1 cellular context compared by ENCODE assay signal in the genomic region with DNA sequence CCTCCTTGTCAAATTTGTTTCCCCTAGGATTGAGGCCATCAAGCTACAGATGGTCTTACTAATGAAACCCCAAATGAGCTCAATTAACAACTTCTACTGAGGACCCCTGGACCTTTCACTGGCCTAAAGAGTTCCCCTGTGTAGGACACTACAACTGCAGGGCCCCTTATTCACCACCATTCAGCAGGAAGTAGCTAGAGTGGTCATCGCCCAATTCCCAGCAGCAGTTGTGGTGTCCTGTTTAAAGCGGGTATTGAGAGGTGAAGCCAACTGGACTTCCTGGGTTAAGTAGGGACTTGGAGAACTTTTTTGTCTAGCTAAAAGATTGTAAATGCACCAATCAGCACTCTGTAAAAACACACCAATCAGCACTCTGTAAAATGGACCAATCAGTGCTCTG.
TF ChIP-seq lines count a peak whose summit lies in the region.

No MANE protein-coding gene starts in this region.

TF ChIP-seq in GM23338, 12 proteins besides CTCF, POLR2A, EP300 and RAD21 (continued from another document):
- TF ChIP-seq, protein P1, sequence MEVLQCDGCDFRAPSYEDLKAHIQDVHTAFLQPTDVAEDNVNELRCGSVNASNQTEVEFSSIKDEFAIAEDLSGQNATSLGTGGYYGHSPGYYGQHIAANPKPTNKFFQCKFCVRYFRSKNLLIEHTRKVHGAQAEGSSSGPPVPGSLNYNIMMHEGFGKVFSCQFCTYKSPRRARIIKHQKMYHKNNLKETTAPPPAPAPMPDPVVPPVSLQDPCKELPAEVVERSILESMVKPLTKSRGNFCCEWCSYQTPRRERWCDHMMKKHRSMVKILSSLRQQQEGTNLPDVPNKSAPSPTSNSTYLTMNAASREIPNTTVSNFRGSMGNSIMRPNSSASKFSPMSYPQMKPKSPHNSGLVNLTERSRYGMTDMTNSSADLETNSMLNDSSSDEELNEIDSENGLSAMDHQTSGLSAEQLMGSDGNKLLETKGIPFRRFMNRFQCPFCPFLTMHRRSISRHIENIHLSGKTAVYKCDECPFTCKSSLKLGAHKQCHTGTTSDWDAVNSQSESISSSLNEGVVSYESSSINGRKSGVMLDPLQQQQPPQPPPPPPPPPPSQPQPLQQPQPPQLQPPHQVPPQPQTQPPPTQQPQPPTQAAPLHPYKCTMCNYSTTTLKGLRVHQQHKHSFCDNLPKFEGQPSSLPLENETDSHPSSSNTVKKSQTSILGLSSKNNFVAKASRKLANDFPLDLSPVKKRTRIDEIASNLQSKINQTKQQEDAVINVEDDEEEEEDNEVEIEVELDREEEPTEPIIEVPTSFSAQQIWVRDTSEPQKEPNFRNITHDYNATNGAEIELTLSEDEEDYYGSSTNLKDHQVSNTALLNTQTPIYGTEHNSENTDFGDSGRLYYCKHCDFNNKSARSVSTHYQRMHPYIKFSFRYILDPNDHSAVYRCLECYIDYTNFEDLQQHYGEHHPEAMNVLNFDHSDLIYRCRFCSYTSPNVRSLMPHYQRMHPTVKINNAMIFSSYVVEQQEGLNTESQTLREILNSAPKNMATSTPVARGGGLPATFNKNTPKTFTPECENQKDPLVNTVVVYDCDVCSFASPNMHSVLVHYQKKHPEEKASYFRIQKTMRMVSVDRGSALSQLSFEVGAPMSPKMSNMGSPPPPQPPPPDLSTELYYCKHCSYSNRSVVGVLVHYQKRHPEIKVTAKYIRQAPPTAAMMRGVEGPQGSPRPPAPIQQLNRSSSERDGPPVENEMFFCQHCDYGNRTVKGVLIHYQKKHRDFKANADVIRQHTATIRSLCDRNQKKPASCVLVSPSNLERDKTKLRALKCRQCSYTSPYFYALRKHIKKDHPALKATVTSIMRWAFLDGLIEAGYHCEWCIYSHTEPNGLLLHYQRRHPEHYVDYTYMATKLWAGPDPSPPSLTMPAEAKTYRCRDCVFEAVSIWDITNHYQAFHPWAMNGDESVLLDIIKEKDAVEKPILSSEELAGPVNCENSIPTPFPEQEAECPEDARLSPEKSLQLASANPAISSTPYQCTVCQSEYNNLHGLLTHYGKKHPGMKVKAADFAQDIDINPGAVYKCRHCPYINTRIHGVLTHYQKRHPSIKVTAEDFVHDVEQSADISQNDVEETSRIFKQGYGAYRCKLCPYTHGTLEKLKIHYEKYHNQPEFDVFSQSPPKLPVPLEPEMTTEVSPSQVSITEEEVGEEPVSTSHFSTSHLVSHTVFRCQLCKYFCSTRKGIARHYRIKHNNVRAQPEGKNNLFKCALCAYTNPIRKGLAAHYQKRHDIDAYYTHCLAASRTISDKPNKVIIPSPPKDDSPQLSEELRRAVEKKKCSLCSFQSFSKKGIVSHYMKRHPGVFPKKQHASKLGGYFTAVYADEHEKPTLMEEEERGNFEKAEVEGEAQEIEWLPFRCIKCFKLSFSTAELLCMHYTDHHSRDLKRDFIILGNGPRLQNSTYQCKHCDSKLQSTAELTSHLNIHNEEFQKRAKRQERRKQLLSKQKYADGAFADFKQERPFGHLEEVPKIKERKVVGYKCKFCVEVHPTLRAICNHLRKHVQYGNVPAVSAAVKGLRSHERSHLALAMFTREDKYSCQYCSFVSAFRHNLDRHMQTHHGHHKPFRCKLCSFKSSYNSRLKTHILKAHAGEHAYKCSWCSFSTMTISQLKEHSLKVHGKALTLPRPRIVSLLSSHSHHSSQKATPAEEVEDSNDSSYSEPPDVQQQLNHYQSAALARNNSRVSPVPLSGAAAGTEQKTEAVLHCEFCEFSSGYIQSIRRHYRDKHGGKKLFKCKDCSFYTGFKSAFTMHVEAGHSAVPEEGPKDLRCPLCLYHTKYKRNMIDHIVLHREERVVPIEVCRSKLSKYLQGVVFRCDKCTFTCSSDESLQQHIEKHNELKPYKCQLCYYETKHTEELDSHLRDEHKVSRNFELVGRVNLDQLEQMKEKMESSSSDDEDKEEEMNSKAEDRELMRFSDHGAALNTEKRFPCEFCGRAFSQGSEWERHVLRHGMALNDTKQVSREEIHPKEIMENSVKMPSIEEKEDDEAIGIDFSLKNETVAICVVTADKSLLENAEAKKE (CRISPR knock-in tag; IDR thresholded peaks at IDR 0.05) = no peak
- TF ChIP-seq, protein P2, sequence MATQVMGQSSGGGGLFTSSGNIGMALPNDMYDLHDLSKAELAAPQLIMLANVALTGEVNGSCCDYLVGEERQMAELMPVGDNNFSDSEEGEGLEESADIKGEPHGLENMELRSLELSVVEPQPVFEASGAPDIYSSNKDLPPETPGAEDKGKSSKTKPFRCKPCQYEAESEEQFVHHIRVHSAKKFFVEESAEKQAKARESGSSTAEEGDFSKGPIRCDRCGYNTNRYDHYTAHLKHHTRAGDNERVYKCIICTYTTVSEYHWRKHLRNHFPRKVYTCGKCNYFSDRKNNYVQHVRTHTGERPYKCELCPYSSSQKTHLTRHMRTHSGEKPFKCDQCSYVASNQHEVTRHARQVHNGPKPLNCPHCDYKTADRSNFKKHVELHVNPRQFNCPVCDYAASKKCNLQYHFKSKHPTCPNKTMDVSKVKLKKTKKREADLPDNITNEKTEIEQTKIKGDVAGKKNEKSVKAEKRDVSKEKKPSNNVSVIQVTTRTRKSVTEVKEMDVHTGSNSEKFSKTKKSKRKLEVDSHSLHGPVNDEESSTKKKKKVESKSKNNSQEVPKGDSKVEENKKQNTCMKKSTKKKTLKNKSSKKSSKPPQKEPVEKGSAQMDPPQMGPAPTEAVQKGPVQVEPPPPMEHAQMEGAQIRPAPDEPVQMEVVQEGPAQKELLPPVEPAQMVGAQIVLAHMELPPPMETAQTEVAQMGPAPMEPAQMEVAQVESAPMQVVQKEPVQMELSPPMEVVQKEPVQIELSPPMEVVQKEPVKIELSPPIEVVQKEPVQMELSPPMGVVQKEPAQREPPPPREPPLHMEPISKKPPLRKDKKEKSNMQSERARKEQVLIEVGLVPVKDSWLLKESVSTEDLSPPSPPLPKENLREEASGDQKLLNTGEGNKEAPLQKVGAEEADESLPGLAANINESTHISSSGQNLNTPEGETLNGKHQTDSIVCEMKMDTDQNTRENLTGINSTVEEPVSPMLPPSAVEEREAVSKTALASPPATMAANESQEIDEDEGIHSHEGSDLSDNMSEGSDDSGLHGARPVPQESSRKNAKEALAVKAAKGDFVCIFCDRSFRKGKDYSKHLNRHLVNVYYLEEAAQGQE (IDR thresholded peaks at IDR 0.05; ENCODE audit: unreplicated experiment) = no peak
- no peak for TF ChIP-seq ZNF331 (CRISPR knock-in tag; IDR thresholded peaks at IDR 0.05; ENCODE audit: low read depth)
